In the genomic region with DNA sequence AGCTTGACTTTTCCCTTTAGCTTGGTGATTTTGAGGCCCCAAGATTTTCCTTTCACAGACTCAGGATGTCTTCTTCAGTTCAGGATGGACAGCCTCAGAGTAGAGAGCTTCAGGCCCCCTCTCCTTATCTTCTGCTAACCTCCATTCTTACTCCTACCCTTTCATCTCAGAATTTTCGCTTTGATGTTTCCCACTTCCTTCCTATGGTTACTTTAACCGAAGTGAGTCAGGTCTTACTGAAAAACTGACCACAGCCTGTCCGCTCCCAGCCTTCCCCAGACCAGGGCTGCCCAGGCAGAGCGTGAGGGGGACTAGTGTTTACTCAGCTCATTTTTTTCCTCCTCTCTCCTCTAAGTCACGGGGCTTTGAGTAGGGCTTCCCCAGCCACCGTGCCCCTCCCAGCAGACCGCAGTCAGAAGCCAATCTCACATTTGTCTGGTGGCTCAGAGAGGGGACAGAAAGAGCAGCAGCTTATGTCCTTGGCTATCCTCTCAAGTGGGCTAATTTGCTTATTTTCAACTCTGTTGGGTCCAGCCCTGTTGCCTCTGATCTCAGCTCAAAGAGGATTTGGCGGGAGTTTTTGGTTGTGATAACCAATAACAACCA, we compare ENCODE assay signal across 8 cellular contexts. TPM values are rescaled to one million over a fixed set of nuclear protein-coding genes. Genes with fewer than 3 reads are reported as not detected.
A peak's percentile ranks its signal among the peaks of the same experiment; 100 is the strongest.
DNase-seq lines count a peak whose midpoint lies in the region; ATAC-seq and TF ChIP-seq lines count a peak whose summit lies in the region.

No MANE protein-coding gene starts in this region.

- H3K27ac ChIP-seq in right cardiac atrium (ENCODE audit: low read length) (no peak overlapping the region), foreskin keratinocyte (no peak overlapping the region), esophagus muscularis mucosa (replicated peaks in 1 of 4) (no peak overlapping the region)

- TF ChIP-seq CTCF in foreskin keratinocyte (conservative IDR thresholded peaks at IDR 0.05) (no peak), esophagus muscularis mucosa (IDR thresholded peaks at IDR 0.05) (no peak)

- no peaks in the 10 kb centered on the region for H3K27me3 ChIP-seq in right cardiac atrium (ENCODE audit: control insufficient read depth, insufficient read depth)
- peaks cover 52% of the 10 kb centered on the region for H3K27me3 ChIP-seq in foreskin keratinocyte
- no peaks in the 10 kb centered on the region for H3K27me3 ChIP-seq in esophagus muscularis mucosa

- H3K4me1 ChIP-seq in right cardiac atrium (ENCODE audit: control insufficient read depth, insufficient read depth, low read length) (no peaks in the 10 kb centered on the region), foreskin keratinocyte (peaks cover 7% of the 10 kb centered on the region), esophagus muscularis mucosa (no peaks in the 10 kb centered on the region)

- H3K9me3 ChIP-seq in right cardiac atrium (ENCODE audit: control insufficient read depth, low read length) (no peaks in the 10 kb centered on the region), esophagus muscularis mucosa (peaks cover 0 to 4% (median 0%) of the 10 kb centered on the region in 4 donors)

- H3K36me3 ChIP-seq in esophagus muscularis mucosa, result no peaks in the 10 kb centered on the region

- no peak for TF ChIP-seq EP300 in esophagus muscularis mucosa (IDR thresholded peaks at IDR 0.05)

- H3K4me3 ChIP-seq in right cardiac atrium (ENCODE audit: low read length) (no peak overlapping the region), esophagus muscularis mucosa (no peak overlapping the region)

- no peak for TF ChIP-seq POLR2A in esophagus muscularis mucosa (IDR thresholded peaks at IDR 0.05; ENCODE audit: low read depth)

- peak; percentile 30 for DNase-seq in GM04503 (ENCODE audit: low read depth)
- DNase-seq in NOMO-1 (lab: John Stamatoyannopoulos, UW; ENCODE audit: unreplicated experiment in 2 of 2), result peak; percentile 39 to 61
- peak; percentile 79 to 81 for DNase-seq in activated T-cell treated with anti-CD3 and anti-CD28 coated beads, Interleukin-2, amount 50 U/mL, for 48 hours
- DNase-seq in right cardiac atrium, result peak; percentile 35 to 68 (median 61)
- peak; percentile 59 for DNase-seq in stimulated activated CD4-positive, alpha-beta T cell treated with anti-CD3 and anti-CD28 coated beads, Interleukin-4, amount 100 ng/mL, for 1 hour
- no peak for DNase-seq in foreskin keratinocyte
- DNase-seq in esophagus muscularis mucosa (ENCODE audit: extremely low spot score), result no peak

- intact Hi-C loops in right cardiac atrium (cut with DNase I) (no loop called here), esophagus muscularis mucosa (cut with DNase I) (no loop called here)

- WGBS in right cardiac atrium, result 48% methylated on average over 8 of the region's 8 CpGs
- 49% methylated on average over 8 of the region's 8 CpGs for WGBS in esophagus muscularis mucosa

- peak; percentile 65 for ATAC-seq in HG02610 (IDR thresholded peaks at IDR 0.05; ENCODE audit: unreplicated experiment)
- peak; percentile 74 to 79 for ATAC-seq in right cardiac atrium
- no peak for ATAC-seq in foreskin keratinocyte

RNA-seq across cellular contexts. Expression of a gene that starts 4.2 kb away (rescaled TPM):
- total RNA-seq in right cardiac atrium (not detected), foreskin keratinocyte (not detected in 2 replicates), esophagus muscularis mucosa (not detected)
- polyA plus RNA-seq in right cardiac atrium (not detected), foreskin keratinocyte (not detected in 2 replicates)

RNA-seq across cellular contexts. Expression of a gene that starts 5.9 kb away (rescaled TPM):
- 1 to 10 TPM in 3 of 4 donors, under 1 TPM in 1; 0.59 to 5.9 (median 1.3) TPM for total RNA-seq in right cardiac atrium
- 0.75 TPM for polyA plus RNA-seq in right cardiac atrium
- total RNA-seq in foreskin keratinocyte, result not detected in 2 replicates
- not detected in 2 replicates for polyA plus RNA-seq in foreskin keratinocyte
- 1 to 10 TPM in 3 of 4 donors, under 1 TPM in 1; 0.83 to 5.1 (median 3.5) TPM for total RNA-seq in esophagus muscularis mucosa

Comparison
In these comparisons a context has a peak if more than half of its experiments do, and no peak if none do; other contexts are left out.
1. DNase-seq: peak in GM04503 (single experiment), NOMO-1 (2 of 2), activated T-cell treated with anti-CD3 and anti-CD28 coated beads, Interleukin-2, amount 50 U/mL, for 48 hours (2 of 2), right cardiac atrium (3 of 3) and stimulated activated CD4-positive, alpha-beta T cell treated with anti-CD3 and anti-CD28 coated beads, Interleukin-4, amount 100 ng/mL, for 1 hour (single experiment); none in foreskin keratinocyte (0 of 2) and esophagus muscularis mucosa (single experiment).